Comparison of ENCODE assay signal across 1 cellular context in genomic region chr9:129174724-129175514, GRCh38.
A peak's percentile ranks its signal among the peaks of the same experiment; 100 is the strongest.
TF ChIP-seq lines count a peak whose summit lies in the region.

No MANE protein-coding gene starts in this region.

TF ChIP-seq in HepG2, 621 proteins besides CTCF, POLR2A, EP300 and RAD21 (continued from another document and continues in another):
- no peak for TF ChIP-seq ZXDC (CRISPR knock-in tag; IDR thresholded peaks at IDR 0.05)
- peak; percentile 71; the same call in 1 of the 2 replicates for TF ChIP-seq ZC3H4 (CRISPR knock-in tag; IDR thresholded peaks at IDR 0.05; ENCODE audit: borderline replicate concordance)
- no peak for TF ChIP-seq U2AF2 (IDR thresholded peaks at IDR 0.05; ENCODE audit: low read depth, low read length)
- peak; percentile 97 for TF ChIP-seq ZNF746 (CRISPR knock-in tag; IDR thresholded peaks at IDR 0.05)
- TF ChIP-seq ZBTB20 (CRISPR knock-in tag; IDR thresholded peaks at IDR 0.05; ENCODE audit: borderline replicate concordance, low read depth) = no peak
- peak; percentile 32; the same call in 1 of the 2 replicates for TF ChIP-seq ZGPAT (CRISPR knock-in tag; IDR thresholded peaks at IDR 0.05)
- no peak for TF ChIP-seq FOXP4 (CRISPR knock-in tag; IDR thresholded peaks at IDR 0.05)
- no peak for TF ChIP-seq ATF5 (CRISPR knock-in tag; IDR thresholded peaks at IDR 0.05; ENCODE audit: low read depth)
- no peak for TF ChIP-seq ZNF800 (CRISPR knock-in tag; IDR thresholded peaks at IDR 0.05)
- no peak for TF ChIP-seq MXD1 (CRISPR knock-in tag; IDR thresholded peaks at IDR 0.05)
- no peak for TF ChIP-seq KAT2B (IDR thresholded peaks at IDR 0.05; ENCODE audit: borderline replicate concordance, low read depth, low read length)
- 0 out of 2 replicates have a peak, but pooled peaks have one; percentile 48 for TF ChIP-seq ZNF574 (CRISPR knock-in tag; IDR thresholded peaks at IDR 0.05)
- TF ChIP-seq MLLT10 (CRISPR knock-in tag; IDR thresholded peaks at IDR 0.05) = no peak
- TF ChIP-seq MAFG (CRISPR knock-in tag; IDR thresholded peaks at IDR 0.05) = no peak
- TF ChIP-seq KDM3A (CRISPR knock-in tag; IDR thresholded peaks at IDR 0.05; ENCODE audit: low read depth) = peak; percentile 44; the same call in 1 of the 2 replicates
- TF ChIP-seq DZIP1 (CRISPR knock-in tag; IDR thresholded peaks at IDR 0.05) = no peak
- no peak for TF ChIP-seq ETS1 (CRISPR knock-in tag; IDR thresholded peaks at IDR 0.05)
- no peak for TF ChIP-seq SUZ12 (IDR thresholded peaks at IDR 0.05; ENCODE audit: low read depth, low read length)
- 0 out of 2 replicates have a peak, but pooled peaks have one; percentile 29 for TF ChIP-seq GZF1 (CRISPR knock-in tag; IDR thresholded peaks at IDR 0.05)
- no peak for TF ChIP-seq ZNF563 (CRISPR knock-in tag; IDR thresholded peaks at IDR 0.05)
- no peak for TF ChIP-seq ZBTB43 (CRISPR knock-in tag; conservative IDR thresholded peaks at IDR 0.05)
- no peak for TF ChIP-seq ZBTB39 (CRISPR knock-in tag; IDR thresholded peaks at IDR 0.05)
- TF ChIP-seq ZZZ3 (CRISPR knock-in tag; IDR thresholded peaks at IDR 0.05; ENCODE audit: borderline replicate concordance) = no peak
- TF ChIP-seq HMG20B (CRISPR knock-in tag; conservative IDR thresholded peaks at IDR 0.05) = peak; percentile 29; the same call in 1 of the 2 replicates
- no peak for TF ChIP-seq HNF4A (CRISPR knock-in tag; IDR thresholded peaks at IDR 0.05)
- TF ChIP-seq ZNF557 (CRISPR knock-in tag; IDR thresholded peaks at IDR 0.05) = no peak
- TF ChIP-seq MZF1 (CRISPR knock-in tag; IDR thresholded peaks at IDR 0.05; ENCODE audit: borderline replicate concordance) = no peak
- TF ChIP-seq ATF2 (CRISPR knock-in tag; IDR thresholded peaks at IDR 0.05) = 0 out of 2 replicates have a peak, but pooled peaks have one; percentile 7
- TF ChIP-seq MYC (CRISPR knock-in tag; IDR thresholded peaks at IDR 0.05; ENCODE audit: borderline replicate concordance) = 0 out of 2 replicates have a peak, but pooled peaks have one; percentile 16
- TF ChIP-seq XRCC5 (optimal IDR thresholded peaks at IDR 0.05; ENCODE audit: low read length) = no peak
- no peak for TF ChIP-seq PAWR (CRISPR knock-in tag; IDR thresholded peaks at IDR 0.05; ENCODE audit: borderline replicate concordance)
